Comparison of ENCODE assay signal across 16 cellular contexts in the genomic region with DNA sequence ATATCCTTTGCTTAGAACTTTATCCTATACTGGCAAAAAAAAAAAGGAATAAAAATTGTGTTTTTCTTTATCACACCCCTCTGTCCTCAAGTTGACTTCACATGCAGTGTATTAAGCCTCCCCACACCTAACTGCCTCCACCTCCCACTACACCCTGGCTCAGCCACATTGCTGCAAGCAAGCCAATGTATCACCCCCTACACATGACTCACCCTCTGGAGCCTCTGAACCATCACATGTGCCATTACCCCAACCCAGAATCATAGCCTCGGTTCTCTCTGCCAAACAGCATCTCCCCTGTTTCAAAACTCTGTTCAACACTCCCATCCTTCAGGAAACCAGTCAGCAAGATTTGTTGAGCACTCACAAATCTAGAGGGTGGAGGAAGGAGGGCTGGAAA.
DNase-seq lines count a peak whose midpoint lies in the region; ATAC-seq, FAIRE-seq and TF ChIP-seq lines count a peak whose summit lies in the region.
"Had no signal": no experiment of that assay in that cellular context is flagged by ENCODE, and none has a peak within 500 bp of the region (broad histone marks: within the 10 kb centered on the region; RNA-seq: fewer than 3 reads in every experiment).

No MANE protein-coding gene starts in this region.

- DNase-seq in stimulated activated CD4-positive, alpha-beta T cell treated with anti-CD3 and anti-CD28 coated beads, Interleukin-15, amount 100 ng/mL, for 24 hours: peak; percentile 5
- DNase-seq in stimulated activated CD4-positive, alpha-beta T cell treated with anti-CD3 and anti-CD28 coated beads, Interleukin-4, amount 100 ng/mL, for 1 hour: no peak
- peak; percentile 92 for DNase-seq in NB4 (ENCODE audit: low read depth)
- DNase-seq in fibroblast of the conjunctiva (ENCODE audit: low read depth): peak; percentile 1
- peak; percentile 5 for DNase-seq in urothelium cell line (ENCODE audit: low spot score)
- DNase-seq in OCI-M2 (lab: John Stamatoyannopoulos, UW; ENCODE audit: unreplicated experiment): no peak
- no peak for DNase-seq in HuH-7 (ENCODE audit: low spot score)
- DNase-seq: activated T-cell treated with anti-CD3 and anti-CD28 coated beads, Interleukin-2, amount 50 U/mL, for 48 hours; anterior cingulate cortex; DND-41; esophagus squamous epithelium; immature natural killer cell; mucosa of descending colon; PC-9 had no signal

- FAIRE-seq in urothelium cell line (lab: Jason Lieb, UNC): no peak
- FAIRE-seq: GM12892 had no signal

- H3K4me3 ChIP-seq in NB4 (ENCODE audit: low read depth, low read length): no peak overlapping the region
- H3K4me3 ChIP-seq: esophagus squamous epithelium, mucosa of descending colon, PC-9 had no signal

- TF ChIP-seq CTCF in NB4 (IDR thresholded peaks at IDR 0.05; ENCODE audit: low read depth, low read length): no peak

- TF ChIP-seq POLR2A in NB4 (IDR thresholded peaks at IDR 0.05; ENCODE audit: extremely low read depth, insufficient read length): no peak

- no peak for ATAC-seq in HG02970 (IDR thresholded peaks at IDR 0.05; ENCODE audit: low FRiP score, unreplicated experiment)
- ATAC-seq: mucosa of descending colon had no signal

Comparison
In these comparisons a context has a peak if more than half of its experiments do, and no peak if none do; other contexts are left out.
1. DNase-seq: peak in stimulated activated CD4-positive, alpha-beta T cell treated with anti-CD3 and anti-CD28 coated beads, Interleukin-15, amount 100 ng/mL, for 24 hours (single experiment), NB4 (single experiment), fibroblast of the conjunctiva (single experiment) and urothelium cell line (single experiment); none in stimulated activated CD4-positive, alpha-beta T cell treated with anti-CD3 and anti-CD28 coated beads, Interleukin-4, amount 100 ng/mL, for 1 hour (single experiment), OCI-M2 (single experiment) and HuH-7 (single experiment).